ENCODE assay signal across 25 cellular contexts in genomic region chr16:67662653-67663010, GRCh38. TPM values are rescaled to one million over a fixed set of nuclear protein-coding genes. Genes with fewer than 3 reads are reported as not detected.
"Had no signal": no experiment of that assay in that cellular context is flagged by ENCODE, and none has a peak within 500 bp of the region (broad histone marks: within the 10 kb centered on the region; RNA-seq: fewer than 3 reads in every experiment).

No MANE protein-coding gene starts in this region.

- H3K9me3 Mint-ChIP-seq: mesothelial cell of epicardium; naive B cell; natural killer cell treated with Interleukin-12 subunit alpha and Interleukin-12 subunit beta and Interleukin-15 and Interleukin-18, amount 100 ng/mL, for 72 hours; stimulated activated memory B cell treated with anti-CD40 and anti-IgM and Interleukin-4, amounts not matched to agents 10 μg/mL and 1 μg/mL and 100 μg/mL, for 72 hours had no signal

- H3K27ac ChIP-seq: coronary artery, esophagus muscularis mucosa, foreskin keratinocyte, gastroesophageal sphincter, heart left ventricle, hepatocyte, parathyroid adenoma, right atrium auricular region, sigmoid colon, thoracic aorta, upper lobe of left lung had no signal

- H3K4me1 ChIP-seq: foreskin keratinocyte had no signal

- H3K4me2 ChIP-seq: hepatocyte had no signal

- DNase-seq: dermis blood vessel endothelial cell; effector memory CD4-positive, alpha-beta T cell; foreskin keratinocyte; mesenchymal stem cell; mucosa of descending colon; naive B cell; stimulated activated CD4-positive, alpha-beta T cell treated with anti-CD3 and anti-CD28 coated beads, Interleukin-2, amount 100 ng/mL, for 24 hours; stimulated activated CD4-positive, alpha-beta T cell treated with anti-CD3 and anti-CD28 coated beads, Interleukin-4, amount 100 ng/mL, for 24 hours; stimulated activated naive CD8-positive, alpha-beta T cell treated with anti-CD3 and anti-CD28 coated beads, Interleukin-15, Interleukin-2, amounts not matched to agents 100 U/mL and 50 U/mL, for 24 hours had no signal

- H3K79me2 ChIP-seq: parathyroid adenoma had no signal

- H3K9ac ChIP-seq: parathyroid adenoma had no signal

- H3K4me3 Mint-ChIP-seq: mesothelial cell of epicardium; natural killer cell treated with Interleukin-12 subunit alpha and Interleukin-12 subunit beta and Interleukin-15 and Interleukin-18, amount 100 ng/mL, for 72 hours had no signal

- H3K4me3 ChIP-seq: coronary artery, esophagus muscularis mucosa, gastroesophageal sphincter, heart left ventricle, hepatocyte, mucosa of descending colon, right atrium auricular region, sigmoid colon, thoracic aorta, tibial nerve, upper lobe of left lung had no signal

- H3K27me3 ChIP-seq: esophagus muscularis mucosa, foreskin keratinocyte, gastroesophageal sphincter, heart left ventricle, hepatocyte, right atrium auricular region, sigmoid colon, tibial nerve, upper lobe of left lung had no signal

- H3K36me3 ChIP-seq: right atrium auricular region had no signal

- H3K27me3 Mint-ChIP-seq: naive B cell; natural killer cell treated with Interleukin-12 subunit alpha and Interleukin-12 subunit beta and Interleukin-15 and Interleukin-18, amount 100 ng/mL, for 72 hours; progenitor cell of endocrine pancreas; stimulated activated memory B cell treated with anti-CD40 and anti-IgM and Interleukin-4, amounts not matched to agents 10 μg/mL and 1 μg/mL and 100 μg/mL, for 72 hours had no signal

- H2AFZ ChIP-seq: hepatocyte, parathyroid adenoma had no signal

- H3K9me3 ChIP-seq: esophagus muscularis mucosa, gastroesophageal sphincter, heart left ventricle, mucosa of descending colon, right atrium auricular region, sigmoid colon, thoracic aorta, tibial nerve, upper lobe of left lung had no signal

- H3K27ac Mint-ChIP-seq: mesothelial cell of epicardium, progenitor cell of endocrine pancreas had no signal

- ATAC-seq: foreskin keratinocyte; gastroesophageal sphincter; heart left ventricle; mucosa of descending colon; natural killer cell treated with Interleukin-12 subunit alpha and Interleukin-12 subunit beta and Interleukin-15 and Interleukin-18, amount 100 ng/mL, for 72 hours; stimulated activated memory B cell treated with anti-CD40 and anti-IgM and Interleukin-4, amounts not matched to agents 10 μg/mL and 1 μg/mL and 100 μg/mL, for 72 hours; stimulated activated naive CD8-positive, alpha-beta T cell treated with anti-CD3 and anti-CD28 coated beads, Interleukin-15, Interleukin-2, amounts not matched to agents 100 U/mL and 50 U/mL, for 24 hours had no signal

- H3K36me3 Mint-ChIP-seq: naive B cell; natural killer cell treated with Interleukin-12 subunit alpha and Interleukin-12 subunit beta and Interleukin-15 and Interleukin-18, amount 100 ng/mL, for 72 hours had no signal

RNA-seq across cellular contexts. Expression of gene CARMIL2, which starts 17.7 kb away (rescaled TPM):
- total RNA-seq: skeletal muscle tissue had no signal
